ENCODE assay signal across 9 cellular contexts in the genomic region with DNA sequence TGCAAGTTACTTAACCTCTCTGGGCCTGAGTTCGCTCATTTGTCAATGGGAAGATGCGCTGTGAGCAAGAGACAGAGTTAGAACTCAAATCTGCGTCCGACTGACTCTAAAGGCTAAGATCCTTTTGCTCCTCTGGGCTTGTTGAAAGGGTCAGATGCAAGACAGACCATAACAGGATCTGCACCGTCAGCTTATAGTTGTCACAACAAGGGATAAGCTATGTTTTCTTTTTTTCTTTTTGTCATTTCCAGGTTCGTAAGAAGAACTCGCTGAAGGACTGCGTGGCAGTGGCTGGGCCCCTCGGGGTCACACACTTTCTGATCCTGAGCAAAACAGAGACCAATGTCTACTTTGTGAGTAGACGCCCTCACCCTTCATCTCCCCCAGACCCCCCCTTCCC. TPM values are rescaled to one million over a fixed set of nuclear protein-coding genes. Genes with fewer than 3 reads are reported as not detected.
DNase-seq lines count a peak whose midpoint lies in the region; ATAC-seq and TF ChIP-seq lines count a peak whose summit lies in the region.
"Had no signal": no experiment of that assay in that cellular context is flagged by ENCODE, and none has a peak within 500 bp of the region (broad histone marks: within the 10 kb centered on the region; RNA-seq: fewer than 3 reads in every experiment).

No MANE protein-coding gene starts in this region.

- H3K4me1 ChIP-seq in GM23248 (ENCODE audit: insufficient read depth) (peaks cover 14% of the 10 kb centered on the region), skeletal muscle satellite cell (ENCODE audit: control insufficient read depth, insufficient read depth, low read length) (peaks cover 13% of the 10 kb centered on the region)

- H3K27me3 Mint-ChIP-seq in T-helper 17 cell = no peaks in the 10 kb centered on the region

- H3K4me3 ChIP-seq in GM23248 (peak overlapping the region; percentile 95), foreskin fibroblast (ENCODE audit: low read depth in 1 of 2, low read length in 2 of 2) (peak overlapping the region; percentile 82 to 91), skeletal muscle satellite cell (ENCODE audit: low read length) (peak overlapping the region; percentile 92)

- peaks cover 50% of the 10 kb centered on the region for H3K4me1 Mint-ChIP-seq in T-helper 17 cell

- H3K27me3 ChIP-seq in GM23248 (replicated peaks; ENCODE audit: insufficient read depth) (no peaks in the 10 kb centered on the region), skeletal muscle satellite cell (ENCODE audit: control insufficient read depth, insufficient read depth, low read length) (no peaks in the 10 kb centered on the region)

- no peaks in the 10 kb centered on the region for H4K20me1 ChIP-seq in GM23248 (ENCODE audit: insufficient read depth)

- H3K27ac Mint-ChIP-seq in T-helper 17 cell = peak overlapping the region; percentile 99

- peaks cover 25% of the 10 kb centered on the region for H3F3A ChIP-seq in GM23248 (ENCODE audit: insufficient read depth)

- H3K9ac ChIP-seq in GM23248 (peak overlapping the region; percentile 91), skeletal muscle satellite cell (ENCODE audit: low read depth, low read length) (peak overlapping the region; percentile 92)

- WGBS in GM23248 (ENCODE audit: low coverage in 1 of 2, low lambda C conversion rate in 2 of 2, missing lambda C conversion rate in 2 of 2), 2 experiments = 77 to 80% methylated on average over 10 of the region's 10 CpGs

- H3K9me2 ChIP-seq in GM23248 (ENCODE audit: insufficient read depth) = no peaks in the 10 kb centered on the region

- peaks cover 25% of the 10 kb centered on the region for H3K36me3 ChIP-seq in GM23248 (ENCODE audit: low read depth)
- H3K36me3 ChIP-seq in skeletal muscle satellite cell (ENCODE audit: insufficient read depth, low read length) = peaks cover 42% of the 10 kb centered on the region

- no peak for TF ChIP-seq CTCF in foreskin fibroblast (IDR thresholded peaks at IDR 0.05; ENCODE audit: low read depth, low read length)

- no peak overlapping the region for H2AFZ ChIP-seq in GM23248

- no peak for DNase-seq in GM23248
- DNase-seq in T-helper 17 cell = no peak
- DNase-seq in foreskin fibroblast = no peak
- DNase-seq in germinal center (ENCODE audit: low spot score) = no peak
- DNase-seq in islet precursor cell = no peak
- DNase-seq in COLO668 (lab: John Stamatoyannopoulos, UW; ENCODE audit: unreplicated experiment) = no peak
- DNase-seq: stimulated activated CD8-positive, alpha-beta memory T cell treated with anti-CD3 and anti-CD28 coated beads, Interleukin-4, amount 100 ng/mL, for 48 hours had no signal

- H3K4me3 Mint-ChIP-seq in T-helper 17 cell = peak overlapping the region; percentile 88

- no peak for ATAC-seq in T-helper 17 cell
- ATAC-seq in HG03135 (IDR thresholded peaks at IDR 0.05; ENCODE audit: unreplicated experiment) = no peak

- H3K4me2 ChIP-seq in GM23248 (ENCODE audit: unreplicated experiment) (peak overlapping the region; percentile 90), skeletal muscle satellite cell (ENCODE audit: low read length) (peak overlapping the region; percentile 85)

- H3K27ac ChIP-seq in GM23248 = peak overlapping the region; percentile 66

- H3K79me2 ChIP-seq in GM23248 (ENCODE audit: insufficient read depth) = peaks cover 34% of the 10 kb centered on the region

- H3K36me3 Mint-ChIP-seq in T-helper 17 cell (ENCODE audit: low read depth) = peaks cover 7% of the 10 kb centered on the region

- in situ Hi-C loops in GM23248 (cut with MboI) = no loop called here

- H3K9me3 ChIP-seq in GM23248 (ENCODE audit: low read depth) = no peaks in the 10 kb centered on the region
- H3K9me3 ChIP-seq in T-helper 17 cell (ENCODE audit: control insufficient read depth, low read length, poor library complexity, severe bottlenecking) = no peaks in the 10 kb centered on the region
- no peaks in the 10 kb centered on the region for H3K9me3 ChIP-seq in skeletal muscle satellite cell (replicated peaks; ENCODE audit: low read length)

RNA-seq across cellular contexts. Expression of a gene that starts 1.1 kb away (rescaled TPM):
- total RNA-seq in GM23248 (2014; rRNA removed; shearing (Covaris generic)) = 39.7 and 47.0 TPM in 2 replicates
- polyA plus RNA-seq in GM23248 (2016; fragmentation: Nextera tagmentation; extraction: Ambion mirVana) = 44.2 and 47.7 TPM in 2 replicates
- 10 to 100 TPM; 79.8 to 87.8 TPM for total RNA-seq in T-helper 17 cell
- total RNA-seq in skeletal muscle satellite cell (2012; rRNA removed) = 41.6 and 52.4 TPM in 2 replicates

RNA-seq across cellular contexts. Expression of a gene that starts 4.2 kb away (rescaled TPM):
- total RNA-seq in GM23248 (2014; rRNA removed; shearing (Covaris generic)) = 2.9 and 6.3 TPM in 2 replicates
- polyA plus RNA-seq in GM23248 (2016; fragmentation: Nextera tagmentation; extraction: Ambion mirVana) = 2.5 and 2.8 TPM in 2 replicates
- 10 to 100 TPM; 46.6 to 50.8 TPM for total RNA-seq in T-helper 17 cell
- total RNA-seq in skeletal muscle satellite cell (2012; rRNA removed) = 3.3 and 4.4 TPM in 2 replicates

RNA-seq across cellular contexts. Expression of a gene that starts 4.8 kb away (rescaled TPM):
- 0.22 and 0.63 TPM in 2 replicates for total RNA-seq in GM23248 (2014; rRNA removed; shearing (Covaris generic))
- 0.46 and 0.58 TPM in 2 replicates for polyA plus RNA-seq in GM23248 (2016; fragmentation: Nextera tagmentation; extraction: Ambion mirVana)
- total RNA-seq in T-helper 17 cell = 1 to 10 TPM in 1 of 2 donors, under 1 TPM in 1; 0.86 to 2.2 TPM
- total RNA-seq in skeletal muscle satellite cell (2012; rRNA removed) = 0.22 TPM in 1 of 2 replicates, not detected in the other

RNA-seq across cellular contexts. Expression of a gene that starts 12.4 kb away (rescaled TPM):
- total RNA-seq in GM23248 (2014; rRNA removed; shearing (Covaris generic)) = 211 and 259 TPM in 2 replicates
- polyA plus RNA-seq in GM23248 (2016; fragmentation: Nextera tagmentation; extraction: Ambion mirVana) = 176 and 179 TPM in 2 replicates
- 100 to 1,000 TPM; 312 to 322 TPM for total RNA-seq in T-helper 17 cell
- total RNA-seq in skeletal muscle satellite cell (2012; rRNA removed) = 278 and 322 TPM in 2 replicates

RNA-seq across cellular contexts. Expression of a gene that starts 21.1 kb away (rescaled TPM):
- total RNA-seq in GM23248 (2014; rRNA removed; shearing (Covaris generic)) = 30.6 and 33.0 TPM in 2 replicates
- polyA plus RNA-seq in GM23248 (2016; fragmentation: Nextera tagmentation; extraction: Ambion mirVana) = 28.4 and 29.8 TPM in 2 replicates
- 10 to 100 TPM; 65.2 to 68.0 TPM for total RNA-seq in T-helper 17 cell
- 10.7 and 18.3 TPM in 2 replicates for total RNA-seq in skeletal muscle satellite cell (2012; rRNA removed)
